In the genomic region with DNA sequence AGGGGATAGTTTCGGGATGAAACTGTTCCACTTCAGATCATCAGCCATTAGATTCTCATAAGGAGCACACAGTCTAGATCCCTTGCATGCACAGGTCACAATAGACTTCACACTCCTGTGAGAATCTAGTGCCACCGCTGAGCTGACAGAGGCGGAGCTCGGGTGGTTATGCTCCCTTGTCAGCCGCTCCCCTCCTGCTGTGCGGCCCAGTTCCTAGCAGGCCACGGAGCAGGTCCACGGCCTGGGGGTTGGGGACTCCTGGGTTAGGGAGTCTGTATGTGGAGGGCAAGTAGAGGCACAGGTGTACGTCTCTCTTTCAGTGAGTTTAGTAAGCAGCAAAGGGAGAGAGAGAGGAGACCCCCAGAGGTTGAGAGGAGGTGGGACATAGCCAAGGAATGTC, we compare ENCODE assay signal across 1 cellular context.
TF ChIP-seq lines count a peak whose summit lies in the region.

No MANE protein-coding gene starts in this region.

TF ChIP-seq in HepG2, 621 proteins besides CTCF, POLR2A, EP300 and RAD21:
- TF ChIP-seq ZNF766 (CRISPR knock-in tag; IDR thresholded peaks at IDR 0.05; ENCODE audit: borderline replicate concordance) (no peak), KLF11 (CRISPR knock-in tag; IDR thresholded peaks at IDR 0.05) (no peak), PAWR (CRISPR knock-in tag; IDR thresholded peaks at IDR 0.05; ENCODE audit: borderline replicate concordance) (no peak), CCDC6 (CRISPR knock-in tag; IDR thresholded peaks at IDR 0.05) (no peak), ZFP36L1 (CRISPR knock-in tag; IDR thresholded peaks at IDR 0.05) (no peak)
- TF ChIP-seq, protein P1, sequence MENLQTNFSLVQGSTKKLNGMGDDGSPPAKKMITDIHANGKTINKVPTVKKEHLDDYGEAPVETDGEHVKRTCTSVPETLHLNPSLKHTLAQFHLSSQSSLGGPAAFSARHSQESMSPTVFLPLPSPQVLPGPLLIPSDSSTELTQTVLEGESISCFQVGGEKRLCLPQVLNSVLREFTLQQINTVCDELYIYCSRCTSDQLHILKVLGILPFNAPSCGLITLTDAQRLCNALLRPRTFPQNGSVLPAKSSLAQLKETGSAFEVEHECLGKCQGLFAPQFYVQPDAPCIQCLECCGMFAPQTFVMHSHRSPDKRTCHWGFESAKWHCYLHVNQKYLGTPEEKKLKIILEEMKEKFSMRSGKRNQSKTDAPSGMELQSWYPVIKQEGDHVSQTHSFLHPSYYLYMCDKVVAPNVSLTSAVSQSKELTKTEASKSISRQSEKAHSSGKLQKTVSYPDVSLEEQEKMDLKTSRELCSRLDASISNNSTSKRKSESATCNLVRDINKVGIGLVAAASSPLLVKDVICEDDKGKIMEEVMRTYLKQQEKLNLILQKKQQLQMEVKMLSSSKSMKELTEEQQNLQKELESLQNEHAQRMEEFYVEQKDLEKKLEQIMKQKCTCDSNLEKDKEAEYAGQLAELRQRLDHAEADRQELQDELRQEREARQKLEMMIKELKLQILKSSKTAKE (CRISPR knock-in tag; IDR thresholded peaks at IDR 0.05; ENCODE audit: borderline replicate concordance): no peak
- TF ChIP-seq, protein P2, sequence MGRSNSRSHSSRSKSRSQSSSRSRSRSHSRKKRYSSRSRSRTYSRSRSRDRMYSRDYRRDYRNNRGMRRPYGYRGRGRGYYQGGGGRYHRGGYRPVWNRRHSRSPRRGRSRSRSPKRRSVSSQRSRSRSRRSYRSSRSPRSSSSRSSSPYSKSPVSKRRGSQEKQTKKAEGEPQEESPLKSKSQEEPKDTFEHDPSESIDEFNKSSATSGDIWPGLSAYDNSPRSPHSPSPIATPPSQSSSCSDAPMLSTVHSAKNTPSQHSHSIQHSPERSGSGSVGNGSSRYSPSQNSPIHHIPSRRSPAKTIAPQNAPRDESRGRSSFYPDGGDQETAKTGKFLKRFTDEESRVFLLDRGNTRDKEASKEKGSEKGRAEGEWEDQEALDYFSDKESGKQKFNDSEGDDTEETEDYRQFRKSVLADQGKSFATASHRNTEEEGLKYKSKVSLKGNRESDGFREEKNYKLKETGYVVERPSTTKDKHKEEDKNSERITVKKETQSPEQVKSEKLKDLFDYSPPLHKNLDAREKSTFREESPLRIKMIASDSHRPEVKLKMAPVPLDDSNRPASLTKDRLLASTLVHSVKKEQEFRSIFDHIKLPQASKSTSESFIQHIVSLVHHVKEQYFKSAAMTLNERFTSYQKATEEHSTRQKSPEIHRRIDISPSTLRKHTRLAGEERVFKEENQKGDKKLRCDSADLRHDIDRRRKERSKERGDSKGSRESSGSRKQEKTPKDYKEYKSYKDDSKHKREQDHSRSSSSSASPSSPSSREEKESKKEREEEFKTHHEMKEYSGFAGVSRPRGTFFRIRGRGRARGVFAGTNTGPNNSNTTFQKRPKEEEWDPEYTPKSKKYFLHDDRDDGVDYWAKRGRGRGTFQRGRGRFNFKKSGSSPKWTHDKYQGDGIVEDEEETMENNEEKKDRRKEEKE (IDR thresholded peaks at IDR 0.05): no peak
- TF ChIP-seq, protein P3, sequence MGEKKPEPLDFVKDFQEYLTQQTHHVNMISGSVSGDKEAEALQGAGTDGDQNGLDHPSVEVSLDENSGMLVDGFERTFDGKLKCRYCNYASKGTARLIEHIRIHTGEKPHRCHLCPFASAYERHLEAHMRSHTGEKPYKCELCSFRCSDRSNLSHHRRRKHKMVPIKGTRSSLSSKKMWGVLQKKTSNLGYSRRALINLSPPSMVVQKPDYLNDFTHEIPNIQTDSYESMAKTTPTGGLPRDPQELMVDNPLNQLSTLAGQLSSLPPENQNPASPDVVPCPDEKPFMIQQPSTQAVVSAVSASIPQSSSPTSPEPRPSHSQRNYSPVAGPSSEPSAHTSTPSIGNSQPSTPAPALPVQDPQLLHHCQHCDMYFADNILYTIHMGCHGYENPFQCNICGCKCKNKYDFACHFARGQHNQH (CRISPR knock-in tag; IDR thresholded peaks at IDR 0.05): no peak
TF ChIP-seq in HepG2: peak in this region for 0.
